Comparison of ENCODE assay signal across 8 cellular contexts in genomic region chr6:136550330-136551071, GRCh38. TPM values are rescaled to one million over a fixed set of nuclear protein-coding genes. Genes with fewer than 3 reads are reported as not detected.
DNase-seq lines count a peak whose midpoint lies in the region; ATAC-seq, FAIRE-seq and TF ChIP-seq lines count a peak whose summit lies in the region.

Gene MAP7, minus strand, starts transcription at chr6:136550422. Its CDS starts 14 bp downstream, at chr6:136550408.

- H3K27ac ChIP-seq in Peyer's patch (peak within 1 kb of the TSS; percentile 59 to 91 (median 74)), neuronal stem cell (replicated peaks; ENCODE audit: low read length) (no peak within 1 kb of the TSS), thoracic aorta (no peak within 1 kb of the TSS)

- peak; percentile 54 for TF ChIP-seq CTCF in BJ (IDR thresholded peaks at IDR 0.05; ENCODE audit: insufficient read depth, low read depth, low read length)
- TF ChIP-seq CTCF in Peyer's patch (IDR thresholded peaks at IDR 0.05), result peak; percentile 65 to 99 (median 98)
- peak; percentile 88 for TF ChIP-seq CTCF in thoracic aorta (IDR thresholded peaks at IDR 0.05)

- H4K91ac ChIP-seq in neuronal stem cell (ENCODE audit: low read depth, low read length, poor library complexity), result no peak within 1 kb of the TSS

- FAIRE-seq in frontal cortex (lab: Jason Lieb, UNC), result no peak

- H2BK120ac ChIP-seq in neuronal stem cell (ENCODE audit: low read depth, low read length), result no peak within 1 kb of the TSS

- peak within 1 kb of the TSS; percentile 60 for H3K18ac ChIP-seq in neuronal stem cell (ENCODE audit: low read length)

- H2BK12ac ChIP-seq in neuronal stem cell (ENCODE audit: low read length), result no peak within 1 kb of the TSS

- TF ChIP-seq POLR2A in Peyer's patch (IDR thresholded peaks at IDR 0.05), result peak in 1 of 2 donors; percentile 49

- H4K8ac ChIP-seq in neuronal stem cell (ENCODE audit: low read depth, low read length), result no peak within 1 kb of the TSS

- H3K79me1 ChIP-seq in neuronal stem cell (ENCODE audit: low read depth, low read length), result no peaks in the 10 kb centered on the region

- CTCF ChIA-PET in BJ (lab: Yijun Ruan, JAX), result interaction anchor here (0.6 to 1.8 kb wide), 22 partner anchors 8 to 275 kb away, joined by 3 to 19 read pairs (median 3); partner anchors contain the start of gene MAP3K5

- peak within 1 kb of the TSS; percentile 31 for H2BK15ac ChIP-seq in neuronal stem cell (ENCODE audit: low read length)

- ATAC-seq in GM19328 (IDR thresholded peaks at IDR 0.05; ENCODE audit: unreplicated experiment), result peak; percentile 64
- ATAC-seq in HG03457 (IDR thresholded peaks at IDR 0.05; ENCODE audit: unreplicated experiment), result peak; percentile 44
- peak; percentile 3 for ATAC-seq in thoracic aorta (ENCODE audit: insufficient number of reproducible peaks, low FRiP score, low read depth)

- peak within 1 kb of the TSS; percentile 95 for H3K23ac ChIP-seq in neuronal stem cell (ENCODE audit: low read depth, low read length, poor library complexity)

- peaks cover 0 to 14% (median 7%) of the 10 kb centered on the region in 4 donors for H3K4me1 ChIP-seq in Peyer's patch
- peaks cover 4% of the 10 kb centered on the region in 2 donors for H3K4me1 ChIP-seq in neuronal stem cell (ENCODE audit: control insufficient read depth in 2 of 2, insufficient read depth in 1 of 2, low read depth in 1 of 2, low read length in 2 of 2)
- peaks cover 4 to 18% of the 10 kb centered on the region in 2 donors for H3K4me1 ChIP-seq in thoracic aorta (ENCODE audit: control insufficient read depth in 1 of 2, low read depth in 2 of 2)

- H3K4me3 ChIP-seq in BJ (ENCODE audit: low read depth, low read length), result peak within 1 kb of the TSS; percentile 69
- H3K4me3 ChIP-seq in Peyer's patch, result peak within 1 kb of the TSS; percentile 61 to 91 (median 74)
- peak within 1 kb of the TSS; percentile 52 to 94 for H3K4me3 ChIP-seq in neuronal stem cell (ENCODE audit: low read length in 2 of 2)
- peak within 1 kb of the TSS; percentile 87 for H3K4me3 ChIP-seq in thoracic aorta

- no peak within 1 kb of the TSS for H2AK5ac ChIP-seq in neuronal stem cell (ENCODE audit: low read depth, low read length)

- DNase-seq in BJ (ENCODE audit: low read depth), result no peak
- peak; percentile 45 to 95 (median 91) for DNase-seq in Peyer's patch
- DNase-seq in activated T-helper 9 cell treated with anti-CD3 and anti-CD28 coated beads, Interleukin-2, amount 50 U/mL, for 16 hours (ENCODE audit: low read depth), result peak; percentile 57
- peak; percentile 82 for DNase-seq in frontal cortex (ENCODE audit: low spot score in 2 of 2)
- DNase-seq in neuronal stem cell (ENCODE audit: low spot score), result peak; percentile 54
- no peak for DNase-seq in thoracic aorta (ENCODE audit: low spot score)

- WGBS in neuronal stem cell (ENCODE audit: extremely low coverage in 2 of 2, insufficient read length in 2 of 2, insufficient replicate concordance in 1 of 2), 2 donors, result no CpG with 5 or more reads among the region's 79 CpGs

- H3K4ac ChIP-seq in neuronal stem cell (ENCODE audit: low read length), result no peak within 1 kb of the TSS

- H3K27me3 ChIP-seq in BJ (ENCODE audit: control insufficient read depth, insufficient read depth, low read length) (peaks cover 3% of the 10 kb centered on the region), Peyer's patch (no peaks in the 10 kb centered on the region), neuronal stem cell (ENCODE audit: control insufficient read depth in 3 of 3, insufficient read depth in 3 of 3, low read depth in 1 of 3, low read length in 3 of 3) (peaks cover 3 to 61% (median 29%) of the 10 kb centered on the region in 3 experiments), thoracic aorta (replicated peaks; ENCODE audit: insufficient read depth) (no peaks in the 10 kb centered on the region)

- H3K14ac ChIP-seq in neuronal stem cell (ENCODE audit: low read length), result no peak within 1 kb of the TSS

- H2BK5ac ChIP-seq in neuronal stem cell (ENCODE audit: low read length), result no peak within 1 kb of the TSS

- POLR2A ChIA-PET in BJ (lab: Charles Lee), result no interaction called here

- H2AFZ ChIP-seq in neuronal stem cell (ENCODE audit: low read length), result peak within 1 kb of the TSS; percentile 95

- H3K9me3 ChIP-seq in Peyer's patch (peaks cover 0 to 5% (median 0%) of the 10 kb centered on the region in 4 donors), neuronal stem cell (replicated peaks in 1 of 2; ENCODE audit: control insufficient read depth in 2 of 2, insufficient read depth in 1 of 2, low read depth in 1 of 2, low read length in 2 of 2) (no peaks in the 10 kb centered on the region), thoracic aorta (no peaks in the 10 kb centered on the region)

- peak within 1 kb of the TSS; percentile 89 for H3K4me2 ChIP-seq in neuronal stem cell (ENCODE audit: insufficient read depth, low read length, poor library complexity, severe bottlenecking)

- no peaks in the 10 kb centered on the region for H3K36me3 ChIP-seq in BJ (ENCODE audit: control insufficient read depth, insufficient read depth, low read length)
- H3K36me3 ChIP-seq in Peyer's patch, result peaks cover 0 to 6% (median 0%) of the 10 kb centered on the region in 3 donors
- no peaks in the 10 kb centered on the region for H3K36me3 ChIP-seq in neuronal stem cell (replicated peaks in 1 of 2; ENCODE audit: control insufficient read depth in 2 of 2, insufficient read depth in 2 of 2, low read length in 2 of 2)
- H3K36me3 ChIP-seq in thoracic aorta, result peaks cover 3% of the 10 kb centered on the region

- peak within 1 kb of the TSS; percentile 39 for H3K9ac ChIP-seq in neuronal stem cell (ENCODE audit: low read depth, low read length, poor library complexity)

RNA-seq across cellular contexts. Expression of gene MAP7, which starts in this region (rescaled TPM):
- 0.29 and 0.45 TPM in 2 replicates for polyA plus RNA-seq in BJ (2011; rRNA removed)
- 0.19 TPM in 1 of 2 replicates, not detected in the other for polyA minus RNA-seq in BJ (2011; rRNA and poly(A)+ RNA removed)
- total RNA-seq in Peyer's patch (10 to 100 TPM; 16.5 to 47.1 (median 38.8) TPM), frontal cortex (5.7 TPM), thoracic aorta (1 to 10 TPM; 5.1 to 6.9 TPM)
- polyA plus RNA-seq in neuronal stem cell (2013, experiment 1 of 2), result 2.2 TPM
- 1.7 TPM for polyA plus RNA-seq in neuronal stem cell (2013, experiment 2 of 2)

Comparison
In these comparisons a context has a peak if more than half of its experiments do, and no peak if none do; other contexts are left out.
1. DNase-seq: peak in Peyer's patch (3 of 3), activated T-helper 9 cell treated with anti-CD3 and anti-CD28 coated beads, Interleukin-2, amount 50 U/mL, for 16 hours (single experiment), frontal cortex (2 of 2) and neuronal stem cell (single experiment); none in BJ (single experiment) and thoracic aorta (single experiment).
2. ATAC-seq: peak in every context shown above with its lines; median percentile 64 in GM19328; 44 in HG03457; 3 in thoracic aorta.
3. H3K27ac ChIP-seq: peak in Peyer's patch (4 of 4); none in neuronal stem cell (single experiment) and thoracic aorta (0 of 2).
4. Peak in every context shown above with its lines, with median percentiles within 50 percentile points of each other: H3K4me3 ChIP-seq and CTCF ChIP-seq.